In genomic region chr13:45975337-45975736, GRCh38 we compare ENCODE assay signal across 21 cellular contexts.
"Had no signal": no experiment of that assay in that cellular context is flagged by ENCODE, and none has a peak within 500 bp of the region (broad histone marks: within the 10 kb centered on the region; RNA-seq: fewer than 3 reads in every experiment).

No MANE protein-coding gene starts in this region.

- H3K9me3 Mint-ChIP-seq: activated naive CD4-positive, alpha-beta T cell treated with anti-CD3 and anti-CD28 coated beads for 36 hours; activated naive CD8-positive, alpha-beta T cell treated with anti-CD3 and anti-CD28 coated beads, Interleukin-2, amount 50 U/mL, for 24 hours; activated T-cell treated with anti-CD3 and anti-CD28 coated beads, Interleukin-2, amount 50 U/mL, for 4 hours; mesothelial cell of epicardium; natural killer cell; T-cell; T-helper 2 cell treated with Interferon-gamma antibody and Interleukin-4, amounts not matched to agents 5 μg/mL and 100 μg/mL, for 36 hours had no signal

- H3K9me3 ChIP-seq: transverse colon had no signal

- H3K4me1 Mint-ChIP-seq: mesothelial cell of epicardium had no signal

- DNase-seq: activated CD4-positive, CD25-positive, alpha-beta regulatory T cell treated with anti-CD3 and anti-CD28 coated beads, Interleukin-2, amount 50 U/mL, for 72 hours; activated CD8-positive, alpha-beta memory T cell treated with anti-CD3 and anti-CD28 coated beads, Interleukin-2, amount 50 U/mL, for 4 hours; activated effector memory CD4-positive, alpha-beta T cell treated with Interleukin-2 at 50 U/mL for 16 hours; activated naive CD4-positive, alpha-beta T cell treated with anti-CD3 and anti-CD28 coated beads for 36 hours; activated naive CD8-positive, alpha-beta T cell treated with anti-CD3 and anti-CD28 coated beads, Interleukin-2, amount 50 U/mL, for 24 hours; activated T-cell treated with anti-CD3 and anti-CD28 coated beads, Interleukin-2, amount 50 U/mL, for 4 hours; erythroblast; foreskin fibroblast; kidney; natural killer cell; retina; stimulated activated CD4-positive, alpha-beta T cell treated with anti-CD3 and anti-CD28 coated beads, Interleukin-4, amount 100 ng/mL, for 4 hours; T-cell; transverse colon had no signal

- H3K4me1 ChIP-seq: transverse colon had no signal

- H3K27me3 Mint-ChIP-seq: activated naive CD8-positive, alpha-beta T cell treated with anti-CD3 and anti-CD28 coated beads, Interleukin-2, amount 50 U/mL, for 24 hours; progenitor cell of endocrine pancreas; T-cell had no signal

- H3K4me3 ChIP-seq: cardiac muscle cell, lung, transverse colon had no signal

- H3K27ac ChIP-seq: cardiac muscle cell, transverse colon, VCaP had no signal

- H3K36me3 Mint-ChIP-seq: natural killer cell had no signal

- H3K27me3 ChIP-seq: cardiac muscle cell, transverse colon had no signal

- ATAC-seq: activated naive CD8-positive, alpha-beta T cell treated with anti-CD3 and anti-CD28 coated beads, Interleukin-2, amount 50 U/mL, for 24 hours; activated T-cell treated with anti-CD3 and anti-CD28 coated beads, Interleukin-2, amount 50 U/mL, for 4 hours; left lobe of liver; natural killer cell; T-cell had no signal

- H3K27ac Mint-ChIP-seq: activated naive CD4-positive, alpha-beta T cell treated with anti-CD3 and anti-CD28 coated beads for 36 hours; activated naive CD8-positive, alpha-beta T cell treated with anti-CD3 and anti-CD28 coated beads, Interleukin-2, amount 50 U/mL, for 24 hours; mesothelial cell of epicardium; progenitor cell of endocrine pancreas; T-cell; T-helper 2 cell treated with Interferon-gamma antibody and Interleukin-4, amounts not matched to agents 5 μg/mL and 100 μg/mL, for 36 hours had no signal

- H3K4me3 Mint-ChIP-seq: activated naive CD4-positive, alpha-beta T cell treated with anti-CD3 and anti-CD28 coated beads for 36 hours; activated naive CD8-positive, alpha-beta T cell treated with anti-CD3 and anti-CD28 coated beads, Interleukin-2, amount 50 U/mL, for 24 hours; activated T-cell treated with anti-CD3 and anti-CD28 coated beads, Interleukin-2, amount 50 U/mL, for 4 hours; mesothelial cell of epicardium; natural killer cell; T-cell; T-helper 2 cell treated with Interferon-gamma antibody and Interleukin-4, amounts not matched to agents 5 μg/mL and 100 μg/mL, for 36 hours had no signal
